Comparison of ENCODE assay signal across 1 cellular context in genomic region chr1:5415621-5416020, GRCh38.
TF ChIP-seq lines count a peak whose summit lies in the region.

No MANE protein-coding gene starts in this region.

TF ChIP-seq in GM23338, 12 proteins besides CTCF, POLR2A, EP300 and RAD21 (continued from another document):
- TF ChIP-seq ZNF462 (CRISPR knock-in tag; IDR thresholded peaks at IDR 0.05) (no peak), POLR2AphosphoS5 (IDR thresholded peaks at IDR 0.05; ENCODE audit: low read depth) (no peak)
